In the genomic region with DNA sequence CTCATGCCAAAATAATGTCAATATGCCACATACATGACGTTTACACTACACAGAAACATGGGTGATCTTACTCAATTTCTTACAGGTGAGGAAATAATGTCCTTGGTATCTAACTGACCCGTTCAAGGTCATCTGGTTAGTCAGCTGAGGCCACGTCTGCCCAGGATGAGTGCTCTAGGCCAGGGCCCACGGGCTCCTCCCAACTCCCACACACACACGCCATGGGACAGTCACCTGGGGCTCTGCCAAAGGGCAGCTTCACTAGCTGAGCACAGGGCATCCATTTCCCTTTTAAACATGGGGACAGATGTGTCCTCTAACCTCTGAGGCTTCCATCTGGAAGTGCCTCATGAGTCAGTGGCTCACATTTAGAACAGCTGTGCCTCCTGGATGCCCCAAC, we compare ENCODE assay signal across 12 cellular contexts.
DNase-seq lines count a peak whose midpoint lies in the region; ATAC-seq, FAIRE-seq and TF ChIP-seq lines count a peak whose summit lies in the region.
"Had no signal": no experiment of that assay in that cellular context is flagged by ENCODE, and none has a peak within 500 bp of the region (broad histone marks: within the 10 kb centered on the region; RNA-seq: fewer than 3 reads in every experiment).

No MANE protein-coding gene starts in this region.

- H3K79me2 ChIP-seq in MM.1S (ENCODE audit: low read length) = peaks cover 99% of the 10 kb centered on the region

- no peak overlapping the region for H3K4me2 ChIP-seq in MM.1S (ENCODE audit: low read depth, low read length)

- 38 to 50% (median 41%) methylated on average over 5 of the region's 5 CpGs for WGBS in stomach, 5 donors

- peaks cover 90% of the 10 kb centered on the region for H4K20me1 ChIP-seq in MM.1S (ENCODE audit: insufficient read depth, low read length)

- 0 out of 2 replicates have a peak, but pooled peaks cover 2% of the 10 kb centered on the region for H3F3A ChIP-seq in MM.1S (ENCODE audit: insufficient read depth, low read length)

- H3K9me3 Mint-ChIP-seq in activated B cell treated with CpG ODN at 0.5 μM for 24 hours (no peaks in the 10 kb centered on the region), immature natural killer cell (peaks cover 0 to 1% (median 0%) of the 10 kb centered on the region in 6 donors)
- H3K9me3 Mint-ChIP-seq: activated T-helper 1 cell treated with anti-CD3 and anti-CD28 coated beads, Interleukin-12 subunit alpha, Interleukin-12 subunit beta, Interleukin-2, Interleukin-4 antibody, amounts not matched to agents 30 ng/mL and 10 ng/mL and 1 ng/mL, durations not matched to agents 14 hours and 24 hours and 36 hours had no signal

- TF ChIP-seq POLR2A in stomach (IDR thresholded peaks at IDR 0.05) = no peak

- no peaks in the 10 kb centered on the region for H3K9me2 ChIP-seq in MM.1S (replicated peaks; ENCODE audit: insufficient read depth, low read length)

- CTCF ChIA-PET in activated B cell treated with CpG ODN at 0.5 μM for 24 hours (lab: Charles Lee) = interaction anchor here (1.2 kb wide), 1 partner anchor 12 kb away, joined by 8 read pairs; no protein-coding TSS in a partner anchor

- TF ChIP-seq CTCF in activated B cell treated with CpG ODN at 0.5 μM for 24 hours (IDR thresholded peaks at IDR 0.05) = no peak
- TF ChIP-seq CTCF in kidney (IDR thresholded peaks at IDR 0.05; ENCODE audit: borderline replicate concordance, extremely low read depth, insufficient read depth) = no peak
- no peak for TF ChIP-seq CTCF in stomach (IDR thresholded peaks at IDR 0.05)
- no peak for TF ChIP-seq CTCF in MM.1S (IDR thresholded peaks at IDR 0.05; ENCODE audit: low read length)

- H3K27ac ChIP-seq in kidney (ENCODE audit: low read depth in 2 of 2, low read length in 2 of 2) = peak overlapping the region; percentile 45 to 64
- peak overlapping the region in 4 of 5 donors; percentile 44 to 58 (median 56) for H3K27ac ChIP-seq in stomach
- H3K27ac ChIP-seq in MM.1S (ENCODE audit: low read length) = no peak overlapping the region
- H3K27ac ChIP-seq: epithelial cell of prostate had no signal

- H3K4me1 ChIP-seq in kidney (ENCODE audit: control insufficient read depth in 1 of 2, insufficient read depth in 1 of 2, low read depth in 1 of 2, low read length in 2 of 2) = peaks cover 62 to 66% of the 10 kb centered on the region in 2 donors
- H3K4me1 ChIP-seq in stomach = peaks cover 22 to 68% (median 52%) of the 10 kb centered on the region in 4 donors
- H3K4me1 ChIP-seq in MM.1S (ENCODE audit: low read length) = no peaks in the 10 kb centered on the region

- DNase-seq in HCEC 1CT (peak; percentile 100), activated B cell treated with CpG ODN at 0.5 μM for 24 hours (no peak), kidney (peak; percentile 93), stomach (peak; percentile 56), MM.1S (no peak), GM19239 (ENCODE audit: insufficient read length, low spot score) (no peak), immature natural killer cell (no peak)
- DNase-seq in activated CD4-positive, alpha-beta T cell treated with anti-CD3 and anti-CD28 coated beads, Interleukin-2, amount 50 U/mL, for 1 hour = no peak
- DNase-seq: stimulated activated naive CD4-positive, alpha-beta T cell had no signal

- H3K27ac Mint-ChIP-seq in activated B cell treated with CpG ODN at 0.5 μM for 24 hours = peak overlapping the region; percentile 7
- no peak overlapping the region for H3K27ac Mint-ChIP-seq in immature natural killer cell
- H3K27ac Mint-ChIP-seq: activated T-helper 1 cell treated with anti-CD3 and anti-CD28 coated beads, Interleukin-12 subunit alpha, Interleukin-12 subunit beta, Interleukin-2, Interleukin-4 antibody, amounts not matched to agents 30 ng/mL and 10 ng/mL and 1 ng/mL, durations not matched to agents 14 hours and 24 hours and 36 hours had no signal

- ATAC-seq in activated B cell treated with CpG ODN at 0.5 μM for 24 hours (ENCODE audit: low read depth) = no peak
- ATAC-seq: K562 had no signal

- H3K36me3 ChIP-seq in kidney (ENCODE audit: control insufficient read depth in 1 of 2, insufficient read depth in 2 of 2, low read length in 2 of 2) = no peaks in the 10 kb centered on the region
- H3K36me3 ChIP-seq in stomach = no peaks in the 10 kb centered on the region
- H3K36me3 ChIP-seq in MM.1S (replicated peaks; ENCODE audit: insufficient read depth, low read length) = no peaks in the 10 kb centered on the region

- H3K27me3 Mint-ChIP-seq in activated B cell treated with CpG ODN at 0.5 μM for 24 hours (no peaks in the 10 kb centered on the region), immature natural killer cell (ENCODE audit: low read depth in 3 of 3) (peaks cover 0 to 8% (median 2%) of the 10 kb centered on the region in 3 donors)

- H3K4me1 Mint-ChIP-seq in activated B cell treated with CpG ODN at 0.5 μM for 24 hours = peaks cover 18% of the 10 kb centered on the region
- H3K4me1 Mint-ChIP-seq in immature natural killer cell = no peaks in the 10 kb centered on the region

- no peaks in the 10 kb centered on the region for H3K27me3 ChIP-seq in stomach
- no peaks in the 10 kb centered on the region for H3K27me3 ChIP-seq in MM.1S (replicated peaks; ENCODE audit: insufficient read depth, low read length)

- POLR2A ChIA-PET in activated B cell treated with CpG ODN at 0.5 μM for 24 hours (lab: Charles Lee) = no interaction called here

- H3K4me3 ChIP-seq in kidney (ENCODE audit: low read length in 2 of 2) (no peak overlapping the region), stomach (no peak overlapping the region), MM.1S (ENCODE audit: low read length) (no peak overlapping the region)
- H3K4me3 ChIP-seq: K562 had no signal

- H2AFZ ChIP-seq in MM.1S (ENCODE audit: low read length) = no peak overlapping the region

- peak overlapping the region in 1 of 2 donors; percentile 29 for H3K9ac ChIP-seq in kidney (ENCODE audit: low read length in 2 of 2)
- H3K9ac ChIP-seq in MM.1S (ENCODE audit: low read length) = no peak overlapping the region

- TF ChIP-seq EP300 in stomach (IDR thresholded peaks at IDR 0.05) = no peak

- intact Hi-C loops in activated B cell treated with CpG ODN at 0.5 μM for 24 hours (cut with micrococcal nuclease) (no loop called here), kidney (cut with DNase I) (no loop called here), stomach (cut with DNase I; ENCODE audit: low total_unique reads) (no loop called here)

- no peaks in the 10 kb centered on the region for H3K9me3 ChIP-seq in kidney (ENCODE audit: control insufficient read depth in 1 of 2, low read length in 2 of 2)
- no peaks in the 10 kb centered on the region for H3K9me3 ChIP-seq in stomach
- H3K9me3 ChIP-seq in MM.1S (replicated peaks; ENCODE audit: insufficient read depth, low read length) = no peaks in the 10 kb centered on the region

- FAIRE-seq in kidney (lab: Jason Lieb, UNC) (no peak), GM19239 (lab: Jason Lieb, UNC) (no peak)
- FAIRE-seq: K562 had no signal

- H3K36me3 Mint-ChIP-seq in activated B cell treated with CpG ODN at 0.5 μM for 24 hours (ENCODE audit: low read depth) (no peaks in the 10 kb centered on the region), immature natural killer cell (no peaks in the 10 kb centered on the region)

- H3K4me3 Mint-ChIP-seq in activated B cell treated with CpG ODN at 0.5 μM for 24 hours (no peak overlapping the region), immature natural killer cell (no peak overlapping the region)
- H3K4me3 Mint-ChIP-seq: activated T-helper 1 cell treated with anti-CD3 and anti-CD28 coated beads, Interleukin-12 subunit alpha, Interleukin-12 subunit beta, Interleukin-2, Interleukin-4 antibody, amounts not matched to agents 30 ng/mL and 10 ng/mL and 1 ng/mL, durations not matched to agents 14 hours and 24 hours and 36 hours had no signal

Comparison
In these comparisons a context has a peak if more than half of its experiments do, and no peak if none do; other contexts are left out.
1. DNase-seq: peak in HCEC 1CT (single experiment), kidney (single experiment) and stomach (single experiment); none in activated B cell treated with CpG ODN at 0.5 μM for 24 hours (single experiment), MM.1S (single experiment), GM19239 (single experiment), immature natural killer cell (0 of 3) and activated CD4-positive, alpha-beta T cell treated with anti-CD3 and anti-CD28 coated beads, Interleukin-2, amount 50 U/mL, for 1 hour (single experiment).